In the genomic region with DNA sequence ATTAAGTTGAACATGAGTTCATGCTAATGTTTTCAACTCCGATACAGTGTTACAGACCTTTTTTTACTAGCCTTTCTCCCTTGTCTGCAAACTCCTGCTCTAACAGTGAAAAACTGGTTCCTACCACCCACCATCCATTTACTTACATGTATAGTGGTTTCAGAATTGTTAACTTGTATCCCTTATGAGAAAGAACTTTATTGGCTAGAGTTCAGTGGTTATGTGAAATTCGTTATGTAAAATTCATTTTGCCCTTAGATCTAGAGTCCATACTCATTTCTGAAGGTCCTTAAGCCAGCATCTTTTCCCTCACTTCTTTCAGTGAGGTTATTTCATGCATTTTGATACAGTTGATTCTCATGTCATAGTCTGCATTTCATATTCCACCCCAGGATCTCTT, we compare ENCODE assay signal across 32 cellular contexts. TPM values are rescaled to one million over a fixed set of nuclear protein-coding genes. Genes with fewer than 3 reads are reported as not detected.
DNase-seq lines count a peak whose midpoint lies in the region; ATAC-seq, FAIRE-seq and TF ChIP-seq lines count a peak whose summit lies in the region.
"Had no signal": no experiment of that assay in that cellular context is flagged by ENCODE, and none has a peak within 500 bp of the region (broad histone marks: within the 10 kb centered on the region; RNA-seq: fewer than 3 reads in every experiment).

No MANE protein-coding gene starts in this region.

- peaks cover 84% of the 10 kb centered on the region for H3K79me2 ChIP-seq in GM12878 (ENCODE audit: control insufficient read depth, insufficient read depth, low read length)
- H3K79me2 ChIP-seq: hepatocyte had no signal

- POLR2A ChIA-PET in GM12878 (lab: Charles Lee) = interaction anchor here (1.0 to 1.1 kb wide), 2 partner anchors 10 to 15 kb away, joined by 3 read pairs; no protein-coding TSS in a partner anchor

- peak overlapping the region; percentile 79 for H3K27ac ChIP-seq in GM12878 (ENCODE audit: control insufficient read depth, insufficient read depth)
- H3K27ac ChIP-seq: 22Rv1; BLaER1 treated with 17β-estradiol and CSF1 and Interleukin-3, amounts not matched to agents 10 nM and 100 nM; epithelial cell of prostate; hepatocyte; lower lobe of right lung; upper lobe of left lung; VCaP had no signal

- SMC1A ChIA-PET in GM12878 (lab: Charles Lee; ENCODE audit: uncharacterized antibody, unreplicated experiment) = interaction anchor here (1.2 to 2.1 kb wide), 3 partner anchors 13 to 49 kb away, joined by 3 to 6 read pairs (median 5); no protein-coding TSS in a partner anchor

- H3K4me2 ChIP-seq in GM12878 (ENCODE audit: control insufficient read depth, insufficient read depth) = no peak overlapping the region
- H3K4me2 ChIP-seq: BLaER1 treated with 17β-estradiol and CSF1 and Interleukin-3, amounts not matched to agents 10 nM and 100 nM; hepatocyte; SK-N-SH had no signal

- 45% methylated on average over 2 of the region's 2 CpGs for WGBS in GM12878 (ENCODE audit: insufficient coverage, insufficient replicate concordance, low lambda C conversion rate, missing lambda C conversion rate)

- peak overlapping the region; percentile 36 for H3K9ac ChIP-seq in GM12878 (ENCODE audit: control insufficient read depth, insufficient read depth, low read length)
- H3K9ac ChIP-seq: BLaER1 treated with 17β-estradiol and CSF1 and Interleukin-3, amounts not matched to agents 10 nM and 100 nM; SK-N-SH had no signal

- H3K36me3 ChIP-seq in GM12878 (ENCODE audit: control insufficient read depth in 2 of 2, insufficient read depth in 2 of 2, low read length in 1 of 2) = peaks cover 0 to 3% of the 10 kb centered on the region in 2 experiments; a peak in 3 of 4 replicates
- H3K36me3 ChIP-seq: HAP-1, lower lobe of right lung, upper lobe of left lung had no signal

- no peak for TF ChIP-seq CTCF in GM12878 (IDR thresholded peaks at IDR 0.05 in 2 of 3, conservative IDR thresholded peaks at IDR 0.05 in 1 of 3; ENCODE audit: control insufficient read depth in 2 of 3, extremely low read depth in 1 of 3, insufficient read depth in 1 of 3, low read depth in 3 of 3, low read length in 3 of 3)

- TF ChIP-seq POLR2A in GM12878 (IDR thresholded peaks at IDR 0.05; ENCODE audit: low read depth, low read length) = no peak

- no TSS peak for BruUV-seq in GM12878 (replicated peaks; lab: Mats Ljungman, UMichigan)

- RAD21 ChIA-PET in GM12878 (lab: Charles Lee; ENCODE audit: unreplicated experiment) = interaction anchor here (1.1 kb wide), 1 partner anchor 16 kb away, joined by 4 read pairs; no protein-coding TSS in a partner anchor

- FAIRE-seq in GM12878 (lab: Jason Lieb, UNC) = no peak
- FAIRE-seq: bronchial epithelial cell, colon, G401.6 had no signal

- peaks cover 38% of the 10 kb centered on the region for H3K9me3 ChIP-seq in GM12878 (replicated peaks; ENCODE audit: control insufficient read depth, insufficient read depth, low read length)
- H3K9me3 ChIP-seq: HAP-1 had no signal

- peaks cover 43% of the 10 kb centered on the region for H3K9me3 Mint-ChIP-seq in T-helper 1 cell treated with Interleukin-12 subunit alpha and Interleukin-12 subunit beta and Interleukin-4 antibody, amounts not matched to agents 30 μg/mL and 1 μg/mL, for 36 hours
- peaks cover 20 to 21% of the 10 kb centered on the region in 2 donors for H3K9me3 Mint-ChIP-seq in activated naive CD4-positive, alpha-beta T cell treated with anti-CD3 and anti-CD28 coated beads, Interleukin-2, amount 50 U/mL, for 72 hours

- peaks cover 24% of the 10 kb centered on the region; the same call in 1 of the 2 replicates for H3K4me1 ChIP-seq in GM12878 (ENCODE audit: control insufficient read depth, insufficient read depth, low read length)
- H3K4me1 ChIP-seq: HAP-1 had no signal

- no peak overlapping the region for H3K4me3 Mint-ChIP-seq in T-helper 1 cell treated with Interleukin-12 subunit alpha and Interleukin-12 subunit beta and Interleukin-4 antibody, amounts not matched to agents 30 μg/mL and 1 μg/mL, for 36 hours
- H3K4me3 Mint-ChIP-seq: nephron progenitor cell had no signal

- H2AFZ ChIP-seq in GM12878 (ENCODE audit: control insufficient read depth, low read depth, low read length) = no peak overlapping the region
- H2AFZ ChIP-seq: hepatocyte had no signal

- peaks cover 68% of the 10 kb centered on the region for H3K4me1 Mint-ChIP-seq in T-helper 1 cell treated with Interleukin-12 subunit alpha and Interleukin-12 subunit beta and Interleukin-4 antibody, amounts not matched to agents 30 μg/mL and 1 μg/mL, for 36 hours (ENCODE audit: low read depth)

- no peak for TF ChIP-seq EP300 in GM12878 (IDR thresholded peaks at IDR 0.05; ENCODE audit: borderline replicate concordance in 1 of 2, control insufficient read depth in 1 of 2, low read depth in 2 of 2, low read length in 2 of 2)

- no peaks in the 10 kb centered on the region for H3K27me3 ChIP-seq in GM12878 (replicated peaks in 1 of 2; ENCODE audit: control insufficient read depth in 2 of 2, insufficient read depth in 2 of 2, low read length in 1 of 2)
- H3K27me3 ChIP-seq: BLaER1 treated with 17β-estradiol and CSF1 and Interleukin-3, amounts not matched to agents 10 nM and 100 nM; hepatocyte; upper lobe of left lung had no signal

- H3K4me3 ChIP-seq in GM12878 = no peak overlapping the region
- H3K4me3 ChIP-seq: HAP-1, hepatocyte, lower lobe of right lung, upper lobe of left lung had no signal

- CTCF ChIA-PET in GM12878 (lab: Yijun Ruan, JAX) = interaction anchor here (0.8 kb wide), 1 partner anchor 51 kb away, joined by 3 read pairs; a partner anchor contains a TSS

- intact Hi-C loops in GM12878 (cut with micrococcal nuclease; ENCODE audit: unreplicated experiment) = no loop called here

- no peak for DNase-seq in T-helper 1 cell
- DNase-seq in activated naive CD4-positive, alpha-beta T cell treated with anti-CD3 and anti-CD28 coated beads, Interleukin-2, amount 50 U/mL, for 72 hours (ENCODE audit: low spot score in 2 of 2) = no peak
- no peak for DNase-seq in activated naive CD4-positive, alpha-beta T cell treated with anti-CD3 and anti-CD28 coated beads, Interleukin-2, amount 50 U/mL, for 16 hours
- DNase-seq in GM12878 (ENCODE audit: low read depth, low spot score) = no peak
- no peak for DNase-seq in NCI-H1105 treated with DMSO at 0.1 percent for 48 hours (lab: John Stamatoyannopoulos, UW)
- no peak for DNase-seq in NCI-H226
- DNase-seq: activated CD4-positive, alpha-beta T cell treated with anti-CD3 and anti-CD28 coated beads for 48 hours; activated CD8-positive, alpha-beta memory T cell treated with anti-CD3 and anti-CD28 coated beads, Interleukin-2, amount 50 U/mL, for 4 hours; activated gamma-delta T cell treated with Interleukin-2 at 50 U/mL for 16 hours; aorta; Calu3; DMS79; effector CD4-positive, alpha-beta T cell; lower lobe of right lung; NCI-H1436; nephron progenitor cell; SK-N-SH; stimulated activated CD4-positive, alpha-beta T cell treated with anti-CD3 and anti-CD28 coated beads, Interleukin-4, amount 100 ng/mL, for 4 hours; T-helper 9 cell; upper lobe of left lung had no signal

- peak overlapping the region; percentile 42 for H3K27ac Mint-ChIP-seq in T-helper 1 cell treated with Interleukin-12 subunit alpha and Interleukin-12 subunit beta and Interleukin-4 antibody, amounts not matched to agents 30 μg/mL and 1 μg/mL, for 36 hours
- H3K27ac Mint-ChIP-seq in activated naive CD4-positive, alpha-beta T cell treated with anti-CD3 and anti-CD28 coated beads, Interleukin-2, amount 50 U/mL, for 72 hours = peak overlapping the region; percentile 79 to 80
- H3K27ac Mint-ChIP-seq: nephron progenitor cell had no signal

- H4K20me1 ChIP-seq in GM12878 (ENCODE audit: control insufficient read depth, insufficient read depth) = no peaks in the 10 kb centered on the region
- H4K20me1 ChIP-seq: BLaER1 treated with 17β-estradiol and CSF1 and Interleukin-3, amounts not matched to agents 10 nM and 100 nM had no signal

- peak; percentile 68 to 90 for ATAC-seq in activated naive CD4-positive, alpha-beta T cell treated with anti-CD3 and anti-CD28 coated beads, Interleukin-2, amount 50 U/mL, for 72 hours
- ATAC-seq in GM12878 (peak; percentile 19; the same call in 2 of the 3 replicates), GM18907 (IDR thresholded peaks at IDR 0.05; ENCODE audit: unreplicated experiment) (no peak)
- ATAC-seq: lower lobe of right lung, Right ventricle myocardium inferior had no signal

- peaks cover 60% of the 10 kb centered on the region for H3K36me3 Mint-ChIP-seq in T-helper 1 cell treated with Interleukin-12 subunit alpha and Interleukin-12 subunit beta and Interleukin-4 antibody, amounts not matched to agents 30 μg/mL and 1 μg/mL, for 36 hours (ENCODE audit: low read depth)
- H3K36me3 Mint-ChIP-seq in activated naive CD4-positive, alpha-beta T cell treated with anti-CD3 and anti-CD28 coated beads, Interleukin-2, amount 50 U/mL, for 72 hours = peaks cover 36 to 68% of the 10 kb centered on the region in 2 donors

- TF ChIP-seq RAD21 in GM12878 (IDR thresholded peaks at IDR 0.05; ENCODE audit: insufficient read depth, low read depth, low read length) = no peak

- H3K27me3 Mint-ChIP-seq in T-helper 1 cell treated with Interleukin-12 subunit alpha and Interleukin-12 subunit beta and Interleukin-4 antibody, amounts not matched to agents 30 μg/mL and 1 μg/mL, for 36 hours (ENCODE audit: low read depth) = no peaks in the 10 kb centered on the region

- in situ Hi-C loops in GM12878 (cut with MboI) = no loop called here

TF ChIP-seq in GM12878, 131 proteins besides CTCF, POLR2A, EP300 and RAD21 (continues in another document):
- TF ChIP-seq FOXM1 (IDR thresholded peaks at IDR 0.05; ENCODE audit: low read depth, low read length) (0 out of 2 replicates have a peak, but pooled peaks have one; percentile 30), SIN3A (IDR thresholded peaks at IDR 0.05; ENCODE audit: low read depth, low read length) (no peak)

RNA-seq across cellular contexts. Expression of a gene that starts 51.0 kb away (rescaled TPM):
- 100 to 1,000 TPM; 131 to 216 TPM for total RNA-seq in activated naive CD4-positive, alpha-beta T cell treated with anti-CD3 and anti-CD28 coated beads, Interleukin-2, amount 50 U/mL, for 72 hours
- total RNA-seq in GM12878 (2013; cell fraction: nucleolus; rRNA removed) = 466 and 549 TPM in 2 replicates
- total RNA-seq in GM12878 (2014; rRNA removed) (53.9 and 62.9 TPM in 2 replicates), GM12878 (2014; rRNA removed; fragmentation: Illumina TruSeq; extraction: Trizol) (36.0 and 36.3 TPM in 2 replicates), GM12878 (2021) (32.0 and 38.7 TPM in 2 replicates)
- 31.1 TPM for polyA plus RNA-seq in GM12878 (2011; ENCODE audit: low read depth)
- polyA plus RNA-seq in GM12878 (2011; rRNA removed) (115 and 140 TPM in 2 replicates), GM12878 (2014; fragmentation: Illumina TruSeq; extraction: Trizol) (34.2 and 45.3 TPM in 2 replicates), GM12878 (2014; fragmentation: Nextera tagmentation; extraction: Ambion mirVana) (10 to 100 TPM; 10.7 to 12.0 TPM), GM12878 (2014; rRNA removed) (22.0 and 32.3 TPM in 2 replicates), GM12878 (2016; fragmentation: Nextera tagmentation; extraction: Ambion mirVana) (10 to 100 TPM; 32.3 to 34.6 TPM)
- 163 and 194 TPM in 2 replicates for polyA plus RNA-seq in GM12878 (2011; cell fraction: cytosol; rRNA removed)
- polyA plus RNA-seq in GM12878 (2011; cell fraction: nucleus; rRNA removed) = 129 and 155 TPM in 2 replicates
- 60.0 and 70.9 TPM in 2 replicates for polyA plus RNA-seq in GM12878 (2012)
- polyA minus RNA-seq in GM12878 (2011; rRNA and poly(A)+ RNA removed) = 356 and 399 TPM in 2 replicates
- 73.1 and 84.4 TPM in 2 replicates for polyA minus RNA-seq in GM12878 (2011; cell fraction: cytosol; rRNA and poly(A)+ RNA removed)
- polyA minus RNA-seq in GM12878 (2011; cell fraction: nucleus; rRNA and poly(A)+ RNA removed) = 219 and 500 TPM in 2 replicates
